Comparison of ENCODE assay signal across 1 cellular context in the genomic region with DNA sequence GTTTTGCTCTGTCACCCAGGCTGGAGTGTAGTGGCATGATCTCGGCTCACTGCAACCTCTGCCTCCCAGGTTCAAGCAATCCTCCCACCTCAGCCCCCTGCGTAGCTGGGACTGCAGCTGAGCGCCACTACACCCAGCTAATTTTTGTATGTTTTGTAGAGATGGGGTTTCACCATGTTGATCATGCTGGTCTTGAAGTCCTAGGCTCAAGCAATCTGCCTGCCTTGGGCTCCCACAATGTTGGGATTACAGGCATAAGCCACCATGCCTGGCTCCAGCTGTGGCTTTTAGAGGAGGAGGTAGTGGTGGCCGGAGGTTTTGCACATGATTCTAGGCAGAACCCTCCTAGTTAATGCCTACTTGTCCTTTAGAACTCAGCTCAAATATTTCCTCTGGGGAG.
TF ChIP-seq lines count a peak whose summit lies in the region.

No MANE protein-coding gene starts in this region.

TF ChIP-seq in HepG2, 621 proteins besides CTCF, POLR2A, EP300 and RAD21:
- TF ChIP-seq ETV5 (CRISPR knock-in tag; IDR thresholded peaks at IDR 0.05; ENCODE audit: borderline replicate concordance): peak; percentile 12; the same call in 1 of the 2 replicates
- TF ChIP-seq ZZZ3 (CRISPR knock-in tag; IDR thresholded peaks at IDR 0.05; ENCODE audit: borderline replicate concordance): 0 out of 2 replicates have a peak, but pooled peaks have one; percentile 31
- TF ChIP-seq FOXO1 (CRISPR knock-in tag; IDR thresholded peaks at IDR 0.05): peak; percentile 7; the same call in 1 of the 2 replicates
- TF ChIP-seq ZNF354B (CRISPR knock-in tag; IDR thresholded peaks at IDR 0.05): 0 out of 2 replicates have a peak, but pooled peaks have one; percentile 37
